In genomic region chr10:30359373-30360206, GRCh38 we compare ENCODE assay signal across 8 cellular contexts. TPM values are rescaled to one million over a fixed set of nuclear protein-coding genes. Genes with fewer than 3 reads are reported as not detected.
DNase-seq lines count a peak whose midpoint lies in the region; ATAC-seq and TF ChIP-seq lines count a peak whose summit lies in the region.

No MANE protein-coding gene starts in this region.

- H3K36me3 Mint-ChIP-seq in activated T-cell treated with anti-CD3 and anti-CD28 coated beads, Interleukin-2, amount 50 U/mL, for 24 hours (ENCODE audit: low read depth): no peaks in the 10 kb centered on the region
- H3K36me3 Mint-ChIP-seq in neural progenitor cell (no peaks in the 10 kb centered on the region), type B pancreatic cell (no peaks in the 10 kb centered on the region)

- no peaks in the 10 kb centered on the region for H3K27me3 Mint-ChIP-seq in activated T-cell treated with anti-CD3 and anti-CD28 coated beads, Interleukin-2, amount 50 U/mL, for 24 hours
- H3K27me3 Mint-ChIP-seq in neural progenitor cell (ENCODE audit: insufficient read depth, low read depth) (peaks cover 5% of the 10 kb centered on the region), type B pancreatic cell (peaks cover 6% of the 10 kb centered on the region)

- H4K20me1 ChIP-seq in neural progenitor cell (ENCODE audit: low read depth): no peaks in the 10 kb centered on the region

- H2AFZ ChIP-seq in neural progenitor cell (replicated peaks): no peak overlapping the region

- no peaks in the 10 kb centered on the region for H3F3A ChIP-seq in neural progenitor cell (ENCODE audit: low read depth)

- no peaks in the 10 kb centered on the region for H3K36me3 ChIP-seq in neural progenitor cell

- H3K9me3 ChIP-seq in neural progenitor cell (ENCODE audit: low read depth): no peaks in the 10 kb centered on the region

- H3K27ac ChIP-seq in neural progenitor cell: no peak overlapping the region

- ATAC-seq in GM18861 (IDR thresholded peaks at IDR 0.05; ENCODE audit: unreplicated experiment) (peak; percentile 68), HG03139 (IDR thresholded peaks at IDR 0.05; ENCODE audit: unreplicated experiment) (peak; percentile 77)

- H3K4me3 Mint-ChIP-seq in activated T-cell treated with anti-CD3 and anti-CD28 coated beads, Interleukin-2, amount 50 U/mL, for 24 hours: no peak overlapping the region
- H3K4me3 Mint-ChIP-seq in neural progenitor cell: peak overlapping the region; percentile 64
- no peak overlapping the region for H3K4me3 Mint-ChIP-seq in type B pancreatic cell

- no peaks in the 10 kb centered on the region for H3K79me2 ChIP-seq in neural progenitor cell (ENCODE audit: low read depth)

- TF ChIP-seq CTCF in fibroblast of the aortic adventitia (IDR thresholded peaks at IDR 0.05; ENCODE audit: insufficient read depth, low read length) (peak; percentile 88), neural progenitor cell (IDR thresholded peaks at IDR 0.05) (peak; percentile 90), type B pancreatic cell (conservative IDR thresholded peaks at IDR 0.05) (peak; percentile 89)

- peak; percentile 19 to 36 for DNase-seq in AML-193 (lab: John Stamatoyannopoulos, UW)
- peak; percentile 19 for DNase-seq in OCI-M2 (lab: John Stamatoyannopoulos, UW; ENCODE audit: unreplicated experiment)
- peak; percentile 74 for DNase-seq in activated T-cell treated with anti-CD3 and anti-CD28 coated beads, Interleukin-2, amount 50 U/mL, for 24 hours
- peak; percentile 53 for DNase-seq in fibroblast of the aortic adventitia (ENCODE audit: low read depth)
- DNase-seq in neural progenitor cell (ENCODE audit: low spot score): peak; percentile 79
- DNase-seq in type B pancreatic cell (ENCODE audit: extremely low spot score, unreplicated experiment): no peak

- H3K9me3 Mint-ChIP-seq in activated T-cell treated with anti-CD3 and anti-CD28 coated beads, Interleukin-2, amount 50 U/mL, for 24 hours: no peaks in the 10 kb centered on the region
- H3K9me3 Mint-ChIP-seq in neural progenitor cell (no peaks in the 10 kb centered on the region), type B pancreatic cell (no peaks in the 10 kb centered on the region)

- H3K27me3 ChIP-seq in neural progenitor cell: no peaks in the 10 kb centered on the region

- no peak overlapping the region for H3K9ac ChIP-seq in neural progenitor cell

- peaks cover 4% of the 10 kb centered on the region for H3K4me1 Mint-ChIP-seq in activated T-cell treated with anti-CD3 and anti-CD28 coated beads, Interleukin-2, amount 50 U/mL, for 24 hours (ENCODE audit: low read depth)
- peaks cover 20% of the 10 kb centered on the region for H3K4me1 Mint-ChIP-seq in neural progenitor cell
- H3K4me1 Mint-ChIP-seq in type B pancreatic cell (ENCODE audit: unreplicated experiment): peaks cover 5% of the 10 kb centered on the region

- H3K27ac Mint-ChIP-seq in activated T-cell treated with anti-CD3 and anti-CD28 coated beads, Interleukin-2, amount 50 U/mL, for 24 hours: no peak overlapping the region
- H3K27ac Mint-ChIP-seq in neural progenitor cell: no peak overlapping the region
- H3K27ac Mint-ChIP-seq in type B pancreatic cell: peak overlapping the region; percentile 46

- no peak overlapping the region for H3K4me2 ChIP-seq in neural progenitor cell

- H3K4me3 ChIP-seq in fibroblast of the aortic adventitia (ENCODE audit: low read depth, low read length) (no peak overlapping the region), neural progenitor cell (no peak overlapping the region)

- peaks cover 4% of the 10 kb centered on the region for H3K4me1 ChIP-seq in neural progenitor cell

RNA-seq across cellular contexts. Expression of gene MTPAP, which starts 10.5 kb away (rescaled TPM):
- total RNA-seq in fibroblast of the aortic adventitia (ENCODE audit: low replicate concordance): 6.4 and 15.6 TPM in 2 replicates
- 24.7 and 48.4 TPM in 2 replicates for total RNA-seq in neural progenitor cell (ENCODE audit: low replicate concordance)
- total RNA-seq in type B pancreatic cell (ENCODE audit: low replicate concordance): 31.7 and 39.2 TPM in 2 replicates
